8 cellular contexts compared by ENCODE assay signal in genomic region chr15:78618490-78618934, GRCh38. TPM values are rescaled to one million over a fixed set of nuclear protein-coding genes. Genes with fewer than 3 reads are reported as not detected.
A peak's percentile ranks its signal among the peaks of the same experiment; 100 is the strongest.
DNase-seq lines count a peak whose midpoint lies in the region; ATAC-seq and TF ChIP-seq lines count a peak whose summit lies in the region.

No MANE protein-coding gene starts in this region.

- no peaks in the 10 kb centered on the region for H3K9me3 Mint-ChIP-seq in activated CD4-positive, alpha-beta memory T cell treated with anti-CD3 and anti-CD28 coated beads for 36 hours

- no peak overlapping the region for H3K27ac Mint-ChIP-seq in activated CD4-positive, alpha-beta memory T cell treated with anti-CD3 and anti-CD28 coated beads for 36 hours

- H3K4me1 Mint-ChIP-seq in activated CD4-positive, alpha-beta memory T cell treated with anti-CD3 and anti-CD28 coated beads for 36 hours (ENCODE audit: low read depth) = peaks cover 9% of the 10 kb centered on the region

- DNase-seq in BJ (ENCODE audit: low read depth) (peak; percentile 70), HK-2 (ENCODE audit: unreplicated experiment) (peak; percentile 68), NCI-H82 treated with DMSO at 0.1 percent for 48 hours (lab: John Stamatoyannopoulos, UW; ENCODE audit: unreplicated experiment) (peak; percentile 84), lung microvascular endothelial cell (ENCODE audit: low read depth in 2 of 2) (peak; percentile 81 to 86)
- peak; percentile 85 for DNase-seq in activated CD4-positive, alpha-beta memory T cell treated with anti-CD3 and anti-CD28 coated beads for 36 hours
- peak; percentile 80 for DNase-seq in effector CD4-positive, alpha-beta T cell
- peak; percentile 63 to 83 (median 83) for DNase-seq in stimulated activated CD4-positive, alpha-beta T cell treated with anti-CD3 and anti-CD28 coated beads, TNF-alpha, amount 100 ng/mL, for 48 hours (ENCODE audit: low read depth in 3 of 3)

- peaks cover 41% of the 10 kb centered on the region for H3K27me3 Mint-ChIP-seq in activated CD4-positive, alpha-beta memory T cell treated with anti-CD3 and anti-CD28 coated beads for 36 hours

- no peaks in the 10 kb centered on the region for H3K36me3 ChIP-seq in BJ (ENCODE audit: control insufficient read depth, insufficient read depth, low read length)

- POLR2A ChIA-PET in BJ (lab: Charles Lee) = no interaction called here
- POLR2A ChIA-PET in activated CD4-positive, alpha-beta memory T cell treated with anti-CD3 and anti-CD28 coated beads for 36 hours (lab: Charles Lee) = no interaction called here

- H3K4me3 Mint-ChIP-seq in activated CD4-positive, alpha-beta memory T cell treated with anti-CD3 and anti-CD28 coated beads for 36 hours = no peak overlapping the region

- no peak for ATAC-seq in HG02852 (IDR thresholded peaks at IDR 0.05; ENCODE audit: unreplicated experiment)

- peak; percentile 79 for TF ChIP-seq CTCF in BJ (IDR thresholded peaks at IDR 0.05; ENCODE audit: insufficient read depth, low read depth, low read length)

- H3K36me3 Mint-ChIP-seq in activated CD4-positive, alpha-beta memory T cell treated with anti-CD3 and anti-CD28 coated beads for 36 hours = no peaks in the 10 kb centered on the region

- H3K27me3 ChIP-seq in BJ (ENCODE audit: control insufficient read depth, insufficient read depth, low read length) = peaks cover 26% of the 10 kb centered on the region

- intact Hi-C loops in activated CD4-positive, alpha-beta memory T cell treated with anti-CD3 and anti-CD28 coated beads for 36 hours (cut with micrococcal nuclease) = loop anchor here (1.0 kb wide), 2 partner anchors 91 to 133 kb away; no protein-coding TSS in a partner anchor

- no peak overlapping the region for H3K4me3 ChIP-seq in BJ (ENCODE audit: low read depth, low read length)

- CTCF ChIA-PET in BJ (lab: Yijun Ruan, JAX) = interaction anchor here (0.7 to 8.0 kb wide), 9 partner anchors 13 to 132 kb away, joined by 3 to 83 read pairs (median 4); no protein-coding TSS in a partner anchor
- CTCF ChIA-PET in activated CD4-positive, alpha-beta memory T cell treated with anti-CD3 and anti-CD28 coated beads for 36 hours (lab: Charles Lee) = interaction anchor here (1.0 to 1.8 kb wide), 7 partner anchors 20 to 133 kb away, joined by 4 to 28 read pairs (median 7); no protein-coding TSS in a partner anchor

RNA-seq across cellular contexts. Expression of gene CHRNA3, which starts 2.3 kb away (rescaled TPM):
- polyA plus RNA-seq in BJ (2011; rRNA removed) = not detected in 2 replicates
- polyA minus RNA-seq in BJ (2011; rRNA and poly(A)+ RNA removed) = not detected in 2 replicates
- not detected for total RNA-seq in activated CD4-positive, alpha-beta memory T cell treated with anti-CD3 and anti-CD28 coated beads for 36 hours
- total RNA-seq in lung microvascular endothelial cell = not detected in 2 replicates

RNA-seq across cellular contexts. Expression of gene CHRNB4, which starts 22.5 kb away (rescaled TPM):
- not detected in 2 replicates for polyA plus RNA-seq in BJ (2011; rRNA removed)
- not detected in 2 replicates for polyA minus RNA-seq in BJ (2011; rRNA and poly(A)+ RNA removed)
- total RNA-seq in activated CD4-positive, alpha-beta memory T cell treated with anti-CD3 and anti-CD28 coated beads for 36 hours = not detected
- not detected in 2 replicates for total RNA-seq in lung microvascular endothelial cell

RNA-seq across cellular contexts. Expression of gene CHRNA5, which starts 53.2 kb away (rescaled TPM):
- polyA plus RNA-seq in BJ (2011; rRNA removed) = 1.1 and 1.9 TPM in 2 replicates
- polyA minus RNA-seq in BJ (2011; rRNA and poly(A)+ RNA removed) = 0.10 and 0.33 TPM in 2 replicates
- 1 to 10 TPM; 4.0 to 4.5 TPM for total RNA-seq in activated CD4-positive, alpha-beta memory T cell treated with anti-CD3 and anti-CD28 coated beads for 36 hours
- 1.8 and 2.4 TPM in 2 replicates for total RNA-seq in lung microvascular endothelial cell
